ENCODE assay signal across 9 cellular contexts in the genomic region with DNA sequence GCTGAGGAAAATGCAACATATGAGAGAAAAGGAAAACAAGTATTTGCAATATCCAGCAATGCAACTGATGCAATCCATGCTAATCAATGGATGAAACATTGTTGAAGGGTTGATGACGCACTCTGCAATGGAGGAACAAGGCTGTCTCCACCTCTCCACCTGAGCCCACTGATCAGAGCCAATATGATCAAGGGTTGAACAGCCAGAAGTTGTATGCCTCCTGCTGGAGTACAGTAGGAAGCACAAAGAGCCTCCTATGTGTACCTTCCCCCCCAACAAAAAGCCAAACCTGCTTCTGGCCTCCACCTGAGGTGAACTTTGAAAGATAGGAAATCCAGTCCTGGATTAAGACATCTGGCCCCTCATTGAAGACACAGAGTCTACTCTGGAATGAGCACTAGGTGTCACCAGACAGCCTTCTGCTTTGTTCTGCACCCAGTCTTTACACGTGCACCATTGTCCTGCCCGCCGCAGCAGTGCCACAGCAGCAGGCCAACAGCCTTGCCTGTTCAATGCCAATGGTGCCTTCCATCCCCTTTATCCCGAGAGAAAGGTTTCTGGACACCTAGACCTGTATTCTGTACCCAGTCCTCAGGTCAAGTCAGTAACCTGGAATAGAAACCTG. TPM values are rescaled to one million over a fixed set of nuclear protein-coding genes. Genes with fewer than 3 reads are reported as not detected.
"Had no signal": no experiment of that assay in that cellular context is flagged by ENCODE, and none has a peak within 500 bp of the region (broad histone marks: within the 10 kb centered on the region; RNA-seq: fewer than 3 reads in every experiment).

No MANE protein-coding gene starts in this region.

RNA-seq across cellular contexts. Expression of gene MAGEA11, which starts 55.5 kb away (rescaled TPM):
- total RNA-seq: activated naive CD8-positive, alpha-beta T cell treated with anti-CD3 and anti-CD28 coated beads for 36 hours; dermis microvascular lymphatic vessel endothelial cell; left ventricle myocardium inferior; mononuclear cell; osteoblast; right atrium auricular region; stomach; T-helper 2 cell treated with Interferon-gamma antibody and Interleukin-4, amounts not matched to agents 100 ng/mL and 5 ng/mL, for 36 hours; temporal lobe had no signal
- polyA plus RNA-seq: stomach had no signal
